Comparison of ENCODE assay signal across 20 cellular contexts in genomic region chr10:95241533-95241932, GRCh38. TPM values are rescaled to one million over a fixed set of nuclear protein-coding genes. Genes with fewer than 3 reads are reported as not detected.
DNase-seq lines count a peak whose midpoint lies in the region; ATAC-seq and TF ChIP-seq lines count a peak whose summit lies in the region.
"Had no signal": no experiment of that assay in that cellular context is flagged by ENCODE, and none has a peak within 500 bp of the region (broad histone marks: within the 10 kb centered on the region; RNA-seq: fewer than 3 reads in every experiment).

No MANE protein-coding gene starts in this region.

- peak overlapping the region; percentile 56; the same call in 1 of the 2 replicates for H3K4me2 ChIP-seq in KMS-11

- 0 out of 2 replicates have a peak, but pooled peaks cover 2% of the 10 kb centered on the region for H4K20me1 ChIP-seq in KMS-11 (ENCODE audit: insufficient read depth)

- H3K4me1 ChIP-seq in KMS-11 (ENCODE audit: low read depth, poor library complexity, severe bottlenecking): peaks cover 69% of the 10 kb centered on the region
- H3K4me1 ChIP-seq in lung (ENCODE audit: control insufficient read depth in 2 of 2, insufficient read depth in 2 of 2, low read length in 2 of 2): peaks cover 0 to 2% of the 10 kb centered on the region in 2 donors
- H3K4me1 ChIP-seq: parathyroid adenoma had no signal

- H3K27me3 ChIP-seq in KMS-11 (ENCODE audit: insufficient read depth, low read depth): no peaks in the 10 kb centered on the region
- no peaks in the 10 kb centered on the region for H3K27me3 ChIP-seq in lung (ENCODE audit: control insufficient read depth, insufficient read depth)

- H3K36me3 ChIP-seq in KMS-11 (ENCODE audit: insufficient read depth) (no peaks in the 10 kb centered on the region), lung (ENCODE audit: control insufficient read depth in 2 of 2, insufficient read depth in 2 of 2, low read length in 2 of 2) (peaks cover 18 to 45% of the 10 kb centered on the region in 2 donors)

- H3K9me3 ChIP-seq in lung (ENCODE audit: control insufficient read depth in 2 of 2, insufficient read depth in 1 of 2, low read length in 1 of 2): no peaks in the 10 kb centered on the region
- H3K9me3 ChIP-seq: Caco-2 had no signal

- no peak for TF ChIP-seq CTCF in KMS-11 (conservative IDR thresholded peaks at IDR 0.05; ENCODE audit: low read depth, low read length)
- no peak for TF ChIP-seq CTCF in lung (IDR thresholded peaks at IDR 0.05; ENCODE audit: control extremely low read depth, extremely low read depth)

- no peak for ATAC-seq in lung (ENCODE audit: insufficient read depth, low FRiP score)
- no peak for ATAC-seq in HG02623 (IDR thresholded peaks at IDR 0.05; ENCODE audit: unreplicated experiment)
- ATAC-seq: activated CD8-positive, alpha-beta memory T cell treated with anti-CD3 and anti-CD28 coated beads, Interleukin-2, amount 10 ng/mL, durations not matched to agents 7 days and 5 days; naive thymus-derived CD4-positive, alpha-beta T cell had no signal

- peak; percentile 75 for DNase-seq in DMS79 treated with DMSO at 0.1 percent for 48 hours (lab: John Stamatoyannopoulos, UW)
- DNase-seq in NCI-H510A treated with DMSO at 0.1 percent for 48 hours (lab: John Stamatoyannopoulos, UW): peak; percentile 79
- DNase-seq in lung (ENCODE audit: low spot score): peak; percentile 91
- no peak for DNase-seq in stimulated activated CD4-positive, alpha-beta T cell treated with anti-CD3 and anti-CD28 coated beads, Interleukin-2, amount 100 ng/mL, for 24 hours
- no peak for DNase-seq in kidney tubule cell (ENCODE audit: low spot score)
- DNase-seq: activated CD8-positive, alpha-beta memory T cell treated with anti-CD3 and anti-CD28 coated beads, Interleukin-2, amount 10 ng/mL, durations not matched to agents 7 days and 5 days; activated gamma-delta T cell treated with Interleukin-2 at 50 U/mL for 16 hours; amniotic stem cell; Caco-2; effector memory CD4-positive, alpha-beta T cell; glutamatergic neuron; Kasumi-1; naive thymus-derived CD4-positive, alpha-beta T cell; NCI-H1436 treated with DMSO at 0.1 percent for 48 hours; NCI-H526; stimulated activated CD4-positive, alpha-beta T cell treated with anti-CD3 and anti-CD28 coated beads, Interleukin-4, amount 100 ng/mL, for 1 hour had no signal

- 43 to 69% methylated on average over 4 of the region's 4 CpGs for WGBS in lung, 2 donors

- H3K4me3 ChIP-seq in KMS-11 (IDR thresholded peaks at IDR 0.05; ENCODE audit: insufficient read depth, low read depth, low read length) (no peak overlapping the region), lung (no peak overlapping the region)

- H3K79me2 ChIP-seq in KMS-11 (ENCODE audit: insufficient read depth, low read depth): no peaks in the 10 kb centered on the region

- no peak overlapping the region for H3K9ac ChIP-seq in KMS-11
- H3K9ac ChIP-seq: parathyroid adenoma had no signal

- H3K27ac ChIP-seq in KMS-11 (peak overlapping the region; percentile 8; the same call in 1 of the 2 replicates), lung (ENCODE audit: low read depth in 1 of 2, low read length in 1 of 2) (peak overlapping the region in 1 of 2 donors; percentile 4)
- H3K27ac ChIP-seq: parathyroid adenoma had no signal

- no peak overlapping the region for H2AFZ ChIP-seq in KMS-11 (ENCODE audit: low read depth)
- H2AFZ ChIP-seq: parathyroid adenoma had no signal

RNA-seq across cellular contexts. Expression of gene ACSM6, which starts 47.5 kb away (rescaled TPM):
- total RNA-seq in lung: not detected
- polyA plus RNA-seq in lung: not detected
- total RNA-seq: activated CD8-positive, alpha-beta memory T cell treated with anti-CD3 and anti-CD28 coated beads, Interleukin-2, amount 10 ng/mL, durations not matched to agents 7 days and 5 days; Caco-2; naive thymus-derived CD4-positive, alpha-beta T cell; skeletal muscle tissue had no signal
- polyA plus RNA-seq: naive thymus-derived CD4-positive, alpha-beta T cell had no signal

RNA-seq across cellular contexts. Expression of gene PDLIM1, which starts 49.3 kb away (rescaled TPM):
- total RNA-seq in lung: 100 to 1,000 TPM in 1 of 2 donors, 10 to 100 TPM in 1; 61.4 to 243 TPM
- polyA plus RNA-seq in lung: 100 to 1,000 TPM; 156 to 200 TPM

Comparison
In these comparisons a context has a peak if more than half of its experiments do, and no peak if none do; other contexts are left out.
1. DNase-seq: peak in DMS79 treated with DMSO at 0.1 percent for 48 hours (single experiment), NCI-H510A treated with DMSO at 0.1 percent for 48 hours (single experiment) and lung (single experiment); none in stimulated activated CD4-positive, alpha-beta T cell treated with anti-CD3 and anti-CD28 coated beads, Interleukin-2, amount 100 ng/mL, for 24 hours (0 of 2) and kidney tubule cell (single experiment).